ENCODE assay signal across 17 cellular contexts in genomic region chr21:43588957-43589356, GRCh38.
"Had no signal": no experiment of that assay in that cellular context is flagged by ENCODE, and none has a peak within 500 bp of the region (broad histone marks: within the 10 kb centered on the region; RNA-seq: fewer than 3 reads in every experiment).

No MANE protein-coding gene starts in this region.

- H3K27me3 ChIP-seq: adrenal gland, tibial artery had no signal

- H3K27ac ChIP-seq: adrenal gland, parathyroid adenoma, spleen, tibial artery had no signal

- H3K4me3 ChIP-seq: adrenal gland, spleen, tibial artery had no signal

- H3K79me2 ChIP-seq: parathyroid adenoma had no signal

- H3K36me3 Mint-ChIP-seq: immature natural killer cell; stimulated activated memory B cell treated with anti-CD40 and anti-IgM and Interleukin-4, amounts not matched to agents 10 μg/mL and 1 μg/mL and 100 μg/mL, for 72 hours had no signal

- H3K27ac Mint-ChIP-seq: activated CD4-positive, alpha-beta T cell treated with anti-CD3 and anti-CD28 coated beads, Interleukin-2, amount 10 ng/mL, durations not matched to agents 7 days and 5 days; dendritic cell treated with granulocyte-macrophage colony-stimulating factor and Interleukin-4, amounts not matched to agents 40 ng/mL and 50 ng/mL, for 4 days; immature natural killer cell; stimulated activated memory B cell treated with anti-CD40 and anti-IgM and Interleukin-4, amounts not matched to agents 10 μg/mL and 1 μg/mL and 100 μg/mL, for 72 hours; T-helper 17 cell had no signal

- H2AFZ ChIP-seq: parathyroid adenoma had no signal

- H3K36me3 ChIP-seq: adrenal gland, spleen, tibial artery had no signal

- H3K9me3 ChIP-seq: adrenal gland, spleen, tibial artery had no signal

- H3K9me3 Mint-ChIP-seq: activated CD4-positive, alpha-beta T cell treated with anti-CD3 and anti-CD28 coated beads, Interleukin-2, amount 10 ng/mL, durations not matched to agents 7 days and 5 days; central memory CD8-positive, alpha-beta T cell; dendritic cell treated with granulocyte-macrophage colony-stimulating factor and Interleukin-4, amounts not matched to agents 40 ng/mL and 50 ng/mL, for 4 days; immature natural killer cell; stimulated activated memory B cell treated with anti-CD40 and anti-IgM and Interleukin-4, amounts not matched to agents 10 μg/mL and 1 μg/mL and 100 μg/mL, for 72 hours had no signal

- H3K4me3 Mint-ChIP-seq: activated CD4-positive, alpha-beta T cell treated with anti-CD3 and anti-CD28 coated beads, Interleukin-2, amount 10 ng/mL, durations not matched to agents 7 days and 5 days; central memory CD8-positive, alpha-beta T cell; dendritic cell treated with granulocyte-macrophage colony-stimulating factor and Interleukin-4, amounts not matched to agents 40 ng/mL and 50 ng/mL, for 4 days; immature natural killer cell; stimulated activated memory B cell treated with anti-CD40 and anti-IgM and Interleukin-4, amounts not matched to agents 10 μg/mL and 1 μg/mL and 100 μg/mL, for 72 hours; T-helper 17 cell had no signal

- DNase-seq: activated CD4-positive, alpha-beta T cell treated with anti-CD3 and anti-CD28 coated beads, Interleukin-2, amount 10 ng/mL, durations not matched to agents 7 days and 5 days; activated CD4-positive, CD25-positive, alpha-beta regulatory T cell; activated naive CD4-positive, alpha-beta T cell treated with anti-CD3 and anti-CD28 coated beads, Interleukin-2, amount 50 U/mL, for 16 hours; activated T-cell treated with anti-CD3 and anti-CD28 coated beads, Interleukin-2, amount 50 U/mL, for 1 hour; adrenal gland; glutamatergic neuron; immature natural killer cell; spleen; stimulated activated CD4-positive, alpha-beta T cell treated with anti-CD3 and anti-CD28 coated beads, Interleukin-1b, Interleukin-23, amount 100 ng/mL, for 48 hours; T-helper 17 cell; tibial artery had no signal

- ATAC-seq: left lobe of liver; SK-N-SH treated with all-trans-retinoic acid at 6 μM for 48 hours; stimulated activated memory B cell treated with anti-CD40 and anti-IgM and Interleukin-4, amounts not matched to agents 10 μg/mL and 1 μg/mL and 100 μg/mL, for 72 hours; T-helper 17 cell had no signal

- H3K9ac ChIP-seq: parathyroid adenoma had no signal

- H3K4me1 Mint-ChIP-seq: central memory CD8-positive, alpha-beta T cell; immature natural killer cell; stimulated activated memory B cell treated with anti-CD40 and anti-IgM and Interleukin-4, amounts not matched to agents 10 μg/mL and 1 μg/mL and 100 μg/mL, for 72 hours had no signal
